ENCODE assay signal across 10 cellular contexts in the genomic region with DNA sequence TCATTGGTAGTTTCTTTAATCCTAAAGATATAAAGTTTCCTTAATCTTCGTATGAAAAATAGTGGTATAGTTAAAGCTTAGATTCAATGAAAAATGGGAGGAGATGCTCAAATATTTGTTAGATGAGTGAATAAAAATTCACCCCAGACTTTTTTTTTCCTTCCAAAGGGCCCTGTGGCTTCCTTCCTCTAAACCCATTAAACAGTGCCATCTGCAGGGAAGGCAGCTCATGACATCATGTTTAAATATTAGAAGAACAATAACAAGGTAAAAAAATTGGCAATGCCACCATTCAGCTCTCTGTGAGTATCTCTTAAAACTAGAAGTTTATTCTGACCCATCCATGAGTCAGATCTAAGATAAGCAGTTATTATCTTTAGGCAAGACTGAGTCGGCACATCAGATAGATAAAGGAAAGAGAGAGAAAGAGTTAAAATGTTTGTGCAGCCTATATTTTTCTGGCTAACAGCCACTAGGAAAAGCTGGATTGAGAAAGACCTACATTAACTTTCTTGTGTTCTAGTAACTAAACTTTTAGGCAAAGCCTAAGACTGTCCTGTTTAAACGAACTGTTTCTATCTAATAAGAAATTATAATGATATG. TPM values are rescaled to one million over a fixed set of nuclear protein-coding genes. Genes with fewer than 3 reads are reported as not detected.
A peak's percentile ranks its signal among the peaks of the same experiment; 100 is the strongest.
DNase-seq lines count a peak whose midpoint lies in the region; ATAC-seq and TF ChIP-seq lines count a peak whose summit lies in the region.
"Had no signal": no experiment of that assay in that cellular context is flagged by ENCODE, and none has a peak within 500 bp of the region (broad histone marks: within the 10 kb centered on the region; RNA-seq: fewer than 3 reads in every experiment).

No MANE protein-coding gene starts in this region.

- no peak for ATAC-seq in activated T-cell treated with anti-CD3 and anti-CD28 coated beads, Interleukin-2, amount 50 U/mL, for 4 hours

- intact Hi-C loops in ovary (cut with DNase I) = no loop called here

- H3K9me3 ChIP-seq in ovary = peaks cover 0 to 18% of the 10 kb centered on the region in 2 donors

- no peak for TF ChIP-seq EP300 in ovary (IDR thresholded peaks at IDR 0.05)

- no peaks in the 10 kb centered on the region for H3K36me3 ChIP-seq in ovary

- H3K27ac Mint-ChIP-seq in T-helper 2 cell treated with Interferon-gamma antibody and Interleukin-4, amounts not matched to agents 5 μg/mL and 100 μg/mL, for 36 hours = no peak overlapping the region

- no peak for TF ChIP-seq CTCF in ovary (IDR thresholded peaks at IDR 0.05)

- no peaks in the 10 kb centered on the region for H3K4me1 ChIP-seq in ovary (ENCODE audit: insufficient read depth)
- H3K4me1 ChIP-seq: BLaER1 treated with 17β-estradiol and CSF1 and Interleukin-3, amounts not matched to agents 10 nM and 100 nM had no signal

- H3K9me3 Mint-ChIP-seq in T-helper 2 cell treated with Interferon-gamma antibody and Interleukin-4, amounts not matched to agents 5 μg/mL and 100 μg/mL, for 36 hours = peaks cover 23% of the 10 kb centered on the region
- H3K9me3 Mint-ChIP-seq in activated T-cell treated with anti-CD3 and anti-CD28 coated beads, Interleukin-2, amount 50 U/mL, for 4 hours = peaks cover 31% of the 10 kb centered on the region

- peaks cover 2% of the 10 kb centered on the region for H3K4me1 Mint-ChIP-seq in T-helper 2 cell treated with Interferon-gamma antibody and Interleukin-4, amounts not matched to agents 5 μg/mL and 100 μg/mL, for 36 hours (ENCODE audit: low read depth)
- no peaks in the 10 kb centered on the region for H3K4me1 Mint-ChIP-seq in activated T-cell treated with anti-CD3 and anti-CD28 coated beads, Interleukin-2, amount 50 U/mL, for 4 hours (ENCODE audit: low read depth)

- no peaks in the 10 kb centered on the region for H3K27me3 Mint-ChIP-seq in T-helper 2 cell treated with Interferon-gamma antibody and Interleukin-4, amounts not matched to agents 5 μg/mL and 100 μg/mL, for 36 hours (ENCODE audit: low read depth)
- no peaks in the 10 kb centered on the region for H3K27me3 Mint-ChIP-seq in activated T-cell treated with anti-CD3 and anti-CD28 coated beads, Interleukin-2, amount 50 U/mL, for 4 hours (ENCODE audit: low read depth)

- TF ChIP-seq POLR2A in ovary (IDR thresholded peaks at IDR 0.05) = no peak

- no peak overlapping the region for H3K27ac ChIP-seq in ovary
- H3K27ac ChIP-seq: BLaER1 treated with 17β-estradiol and CSF1 and Interleukin-3, amounts not matched to agents 10 nM and 100 nM had no signal

- 42 to 47% (median 47%) methylated on average over 3 of the region's 3 CpGs for WGBS in ovary, 3 donors

- no peak overlapping the region for H3K4me3 ChIP-seq in ovary
- H3K4me3 ChIP-seq: BLaER1 treated with 17β-estradiol and CSF1 and Interleukin-3, amounts not matched to agents 10 nM and 100 nM had no signal

- no peak overlapping the region for H3K4me3 Mint-ChIP-seq in T-helper 2 cell treated with Interferon-gamma antibody and Interleukin-4, amounts not matched to agents 5 μg/mL and 100 μg/mL, for 36 hours
- H3K4me3 Mint-ChIP-seq in activated T-cell treated with anti-CD3 and anti-CD28 coated beads, Interleukin-2, amount 50 U/mL, for 4 hours = no peak overlapping the region

- H3K27me3 ChIP-seq in ovary = no peaks in the 10 kb centered on the region
- H3K27me3 ChIP-seq: BLaER1 treated with 17β-estradiol and CSF1 and Interleukin-3, amounts not matched to agents 10 nM and 100 nM had no signal

- DNase-seq in NCI-H2171 treated with DMSO at 0.1 percent for 48 hours (lab: John Stamatoyannopoulos, UW) (peak; percentile 40), NCI-H2171 (lab: John Stamatoyannopoulos, UW) (no peak), HUDEP-2 (lab: John Stamatoyannopoulos, UW; ENCODE audit: unreplicated experiment in 76 of 76) (peak in 44 of 76 experiments; percentile 1 to 71 (median 38)), hepatic stellate cell (ENCODE audit: low spot score) (peak; percentile 10), ovary (no peak)
- peak; percentile 6 for DNase-seq in T-helper 2 cell treated with Interferon-gamma antibody and Interleukin-4, amounts not matched to agents 5 μg/mL and 100 μg/mL, for 36 hours (ENCODE audit: low spot score)
- DNase-seq in activated T-cell treated with anti-CD3 and anti-CD28 coated beads, Interleukin-2, amount 50 U/mL, for 4 hours = no peak
- no peak for DNase-seq in stimulated activated naive CD4-positive, alpha-beta T cell treated with Interleukin-2 at 50 U/mL for 16 hours (lab: John Stamatoyannopoulos, UW)

- peaks cover 3% of the 10 kb centered on the region for H3K36me3 Mint-ChIP-seq in T-helper 2 cell treated with Interferon-gamma antibody and Interleukin-4, amounts not matched to agents 5 μg/mL and 100 μg/mL, for 36 hours (ENCODE audit: low read depth)
- H3K36me3 Mint-ChIP-seq in activated T-cell treated with anti-CD3 and anti-CD28 coated beads, Interleukin-2, amount 50 U/mL, for 4 hours (ENCODE audit: insufficient read depth) = peaks cover 3% of the 10 kb centered on the region

RNA-seq across cellular contexts. Expression of a gene that starts 19.1 kb away (rescaled TPM):
- total RNA-seq in ovary = not detected
- polyA plus RNA-seq in ovary = not detected
- total RNA-seq in activated T-cell treated with anti-CD3 and anti-CD28 coated beads, Interleukin-2, amount 50 U/mL, for 4 hours = not detected
- total RNA-seq: activated CD8-positive, alpha-beta memory T cell treated with anti-CD3 and anti-CD28 coated beads for 36 hours had no signal

RNA-seq across cellular contexts. Expression of a gene that starts 40.5 kb away (rescaled TPM):
- total RNA-seq in ovary = not detected
- polyA plus RNA-seq in ovary = not detected
- total RNA-seq in activated T-cell treated with anti-CD3 and anti-CD28 coated beads, Interleukin-2, amount 50 U/mL, for 4 hours = not detected
- total RNA-seq: activated CD8-positive, alpha-beta memory T cell treated with anti-CD3 and anti-CD28 coated beads for 36 hours had no signal

RNA-seq across cellular contexts. Expression of a gene that starts 44.7 kb away (rescaled TPM):
- not detected for total RNA-seq in ovary
- under 1 TPM in 1 of 2 donors, not detected in 1; 0.29 TPM for polyA plus RNA-seq in ovary
- not detected for total RNA-seq in activated T-cell treated with anti-CD3 and anti-CD28 coated beads, Interleukin-2, amount 50 U/mL, for 4 hours
- total RNA-seq: activated CD8-positive, alpha-beta memory T cell treated with anti-CD3 and anti-CD28 coated beads for 36 hours had no signal

RNA-seq across cellular contexts. Expression of a gene that starts 52.8 kb away (rescaled TPM):
- under 1 TPM in 1 of 7 donors, not detected in 6; 0.48 TPM for total RNA-seq in ovary
- not detected for polyA plus RNA-seq in ovary
- total RNA-seq in activated T-cell treated with anti-CD3 and anti-CD28 coated beads, Interleukin-2, amount 50 U/mL, for 4 hours = not detected
- total RNA-seq: activated CD8-positive, alpha-beta memory T cell treated with anti-CD3 and anti-CD28 coated beads for 36 hours had no signal

Comparison
In these comparisons a context has a peak if more than half of its experiments do, and no peak if none do; other contexts are left out.
1. DNase-seq: peak in NCI-H2171 treated with DMSO at 0.1 percent for 48 hours (single experiment), HUDEP-2 (44 of 76), T-helper 2 cell treated with Interferon-gamma antibody and Interleukin-4, amounts not matched to agents 5 μg/mL and 100 μg/mL, for 36 hours (single experiment) and hepatic stellate cell (single experiment); none in NCI-H2171 (single experiment), ovary (0 of 5), activated T-cell treated with anti-CD3 and anti-CD28 coated beads, Interleukin-2, amount 50 U/mL, for 4 hours (single experiment) and stimulated activated naive CD4-positive, alpha-beta T cell treated with Interleukin-2 at 50 U/mL for 16 hours (single experiment).